ENCODE assay signal across 9 cellular contexts in genomic region chr2:106108791-106109190, GRCh38.
"Had no signal": no experiment of that assay in that cellular context is flagged by ENCODE, and none has a peak within 500 bp of the region (broad histone marks: within the 10 kb centered on the region; RNA-seq: fewer than 3 reads in every experiment).

No MANE protein-coding gene starts in this region.

- H3K27ac Mint-ChIP-seq: GM23338, H9, HFFc6 had no signal

- H2AFZ ChIP-seq: GM23248, GM23338 had no signal

- DNase-seq: GOT3, H7, H9, HCEC 1CT had no signal

- H3K4me1 ChIP-seq: HAP-1 had no signal

- H3K27ac ChIP-seq: GM23248 had no signal

- H3K4me3 ChIP-seq: GM23248, GM23338, HAP-1 had no signal

- H3K9me3 ChIP-seq: HAP-1 had no signal

- ATAC-seq: GM23338, HCT116 had no signal

- H3K9ac ChIP-seq: GM23248 had no signal

- H3K4me3 Mint-ChIP-seq: GM23338, H9, HFFc6 had no signal

- H3K4me2 ChIP-seq: GM23338 had no signal

- H3K4me1 Mint-ChIP-seq: GM23338, H9 had no signal

- H3K9me3 Mint-ChIP-seq: GM23338, H9, HFFc6 had no signal
